ENCODE assay signal across 1 cellular context in genomic region chr14:77641534-77642341, GRCh38.
TF ChIP-seq lines count a peak whose summit lies in the region.

No MANE protein-coding gene starts in this region.

TF ChIP-seq in H1, 55 proteins besides CTCF, POLR2A, EP300 and RAD21:
- no peak for TF ChIP-seq KDM1A (IDR thresholded peaks at IDR 0.05; ENCODE audit: borderline replicate concordance, low read length)
- no peak for TF ChIP-seq ATF2 (IDR thresholded peaks at IDR 0.05; ENCODE audit: low read length)
- no peak for TF ChIP-seq SRF (IDR thresholded peaks at IDR 0.05; ENCODE audit: low read depth, low read length)
- TF ChIP-seq SP4 (IDR thresholded peaks at IDR 0.05; ENCODE audit: low read length) = no peak
- TF ChIP-seq CREB1 (IDR thresholded peaks at IDR 0.05) = no peak
- no peak for TF ChIP-seq CTBP2 (IDR thresholded peaks at IDR 0.05; ENCODE audit: borderline replicate concordance, insufficient read depth, insufficient read length, low read length)
- TF ChIP-seq EGR1 (IDR thresholded peaks at IDR 0.05; ENCODE audit: borderline replicate concordance, low read depth, low read length) = no peak
- no peak for TF ChIP-seq RXRA (IDR thresholded peaks at IDR 0.05; ENCODE audit: insufficient read depth, low read depth, low read length)
- no peak for TF ChIP-seq BRCA1 (IDR thresholded peaks at IDR 0.05; ENCODE audit: low read depth, low read length)
- TF ChIP-seq ASH2L (IDR thresholded peaks at IDR 0.05; ENCODE audit: low read length) = no peak
- no peak for TF ChIP-seq TEAD4 (IDR thresholded peaks at IDR 0.05; ENCODE audit: low read depth, low read length)
- TF ChIP-seq JUN (IDR thresholded peaks at IDR 0.05; ENCODE audit: low read depth, low read length) = no peak
- TF ChIP-seq PHF8 (conservative IDR thresholded peaks at IDR 0.05; ENCODE audit: low read depth, low read length) = no peak
- no peak for TF ChIP-seq FOSL1 (IDR thresholded peaks at IDR 0.05; ENCODE audit: insufficient read depth, low read depth, low read length)
- no peak for TF ChIP-seq KDM5A (IDR thresholded peaks at IDR 0.05; ENCODE audit: low read length)
- TF ChIP-seq NRF1 (IDR thresholded peaks at IDR 0.05; ENCODE audit: low read depth, low read length) = no peak
- no peak for TF ChIP-seq USF2 (IDR thresholded peaks at IDR 0.05; ENCODE audit: low read length)
- no peak for TF ChIP-seq SIX5 (IDR thresholded peaks at IDR 0.05; ENCODE audit: low read depth, low read length)
